ENCODE assay signal across 1 cellular context in the genomic region with DNA sequence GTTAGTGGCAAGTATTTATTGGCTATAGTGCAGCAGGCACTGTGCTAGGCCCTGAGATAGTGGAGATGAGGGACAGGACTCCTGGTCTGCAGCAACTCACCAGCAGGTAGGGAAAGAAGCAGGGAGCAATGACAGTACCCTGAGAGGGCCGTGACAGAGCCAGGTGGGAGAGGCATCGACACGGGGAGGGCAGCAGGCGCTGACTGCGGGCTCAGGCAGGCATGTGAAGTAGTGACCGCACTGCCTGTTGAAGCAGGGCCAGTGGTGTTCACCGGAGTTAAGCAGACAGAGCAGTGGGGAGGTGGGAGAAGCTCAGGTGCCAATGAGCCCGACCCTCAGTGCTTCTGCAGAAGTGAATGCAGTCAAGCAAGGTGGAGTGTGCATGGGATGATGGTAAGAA.
TF ChIP-seq lines count a peak whose summit lies in the region.

No MANE protein-coding gene starts in this region.

TF ChIP-seq in GM23338, 12 proteins besides CTCF, POLR2A, EP300 and RAD21 (continued from another document):
- no peak for TF ChIP-seq REST (IDR thresholded peaks at IDR 0.05; ENCODE audit: unreplicated experiment)
- no peak for TF ChIP-seq STAT1 (IDR thresholded peaks at IDR 0.05; ENCODE audit: unreplicated experiment)
- TF ChIP-seq, protein P1, sequence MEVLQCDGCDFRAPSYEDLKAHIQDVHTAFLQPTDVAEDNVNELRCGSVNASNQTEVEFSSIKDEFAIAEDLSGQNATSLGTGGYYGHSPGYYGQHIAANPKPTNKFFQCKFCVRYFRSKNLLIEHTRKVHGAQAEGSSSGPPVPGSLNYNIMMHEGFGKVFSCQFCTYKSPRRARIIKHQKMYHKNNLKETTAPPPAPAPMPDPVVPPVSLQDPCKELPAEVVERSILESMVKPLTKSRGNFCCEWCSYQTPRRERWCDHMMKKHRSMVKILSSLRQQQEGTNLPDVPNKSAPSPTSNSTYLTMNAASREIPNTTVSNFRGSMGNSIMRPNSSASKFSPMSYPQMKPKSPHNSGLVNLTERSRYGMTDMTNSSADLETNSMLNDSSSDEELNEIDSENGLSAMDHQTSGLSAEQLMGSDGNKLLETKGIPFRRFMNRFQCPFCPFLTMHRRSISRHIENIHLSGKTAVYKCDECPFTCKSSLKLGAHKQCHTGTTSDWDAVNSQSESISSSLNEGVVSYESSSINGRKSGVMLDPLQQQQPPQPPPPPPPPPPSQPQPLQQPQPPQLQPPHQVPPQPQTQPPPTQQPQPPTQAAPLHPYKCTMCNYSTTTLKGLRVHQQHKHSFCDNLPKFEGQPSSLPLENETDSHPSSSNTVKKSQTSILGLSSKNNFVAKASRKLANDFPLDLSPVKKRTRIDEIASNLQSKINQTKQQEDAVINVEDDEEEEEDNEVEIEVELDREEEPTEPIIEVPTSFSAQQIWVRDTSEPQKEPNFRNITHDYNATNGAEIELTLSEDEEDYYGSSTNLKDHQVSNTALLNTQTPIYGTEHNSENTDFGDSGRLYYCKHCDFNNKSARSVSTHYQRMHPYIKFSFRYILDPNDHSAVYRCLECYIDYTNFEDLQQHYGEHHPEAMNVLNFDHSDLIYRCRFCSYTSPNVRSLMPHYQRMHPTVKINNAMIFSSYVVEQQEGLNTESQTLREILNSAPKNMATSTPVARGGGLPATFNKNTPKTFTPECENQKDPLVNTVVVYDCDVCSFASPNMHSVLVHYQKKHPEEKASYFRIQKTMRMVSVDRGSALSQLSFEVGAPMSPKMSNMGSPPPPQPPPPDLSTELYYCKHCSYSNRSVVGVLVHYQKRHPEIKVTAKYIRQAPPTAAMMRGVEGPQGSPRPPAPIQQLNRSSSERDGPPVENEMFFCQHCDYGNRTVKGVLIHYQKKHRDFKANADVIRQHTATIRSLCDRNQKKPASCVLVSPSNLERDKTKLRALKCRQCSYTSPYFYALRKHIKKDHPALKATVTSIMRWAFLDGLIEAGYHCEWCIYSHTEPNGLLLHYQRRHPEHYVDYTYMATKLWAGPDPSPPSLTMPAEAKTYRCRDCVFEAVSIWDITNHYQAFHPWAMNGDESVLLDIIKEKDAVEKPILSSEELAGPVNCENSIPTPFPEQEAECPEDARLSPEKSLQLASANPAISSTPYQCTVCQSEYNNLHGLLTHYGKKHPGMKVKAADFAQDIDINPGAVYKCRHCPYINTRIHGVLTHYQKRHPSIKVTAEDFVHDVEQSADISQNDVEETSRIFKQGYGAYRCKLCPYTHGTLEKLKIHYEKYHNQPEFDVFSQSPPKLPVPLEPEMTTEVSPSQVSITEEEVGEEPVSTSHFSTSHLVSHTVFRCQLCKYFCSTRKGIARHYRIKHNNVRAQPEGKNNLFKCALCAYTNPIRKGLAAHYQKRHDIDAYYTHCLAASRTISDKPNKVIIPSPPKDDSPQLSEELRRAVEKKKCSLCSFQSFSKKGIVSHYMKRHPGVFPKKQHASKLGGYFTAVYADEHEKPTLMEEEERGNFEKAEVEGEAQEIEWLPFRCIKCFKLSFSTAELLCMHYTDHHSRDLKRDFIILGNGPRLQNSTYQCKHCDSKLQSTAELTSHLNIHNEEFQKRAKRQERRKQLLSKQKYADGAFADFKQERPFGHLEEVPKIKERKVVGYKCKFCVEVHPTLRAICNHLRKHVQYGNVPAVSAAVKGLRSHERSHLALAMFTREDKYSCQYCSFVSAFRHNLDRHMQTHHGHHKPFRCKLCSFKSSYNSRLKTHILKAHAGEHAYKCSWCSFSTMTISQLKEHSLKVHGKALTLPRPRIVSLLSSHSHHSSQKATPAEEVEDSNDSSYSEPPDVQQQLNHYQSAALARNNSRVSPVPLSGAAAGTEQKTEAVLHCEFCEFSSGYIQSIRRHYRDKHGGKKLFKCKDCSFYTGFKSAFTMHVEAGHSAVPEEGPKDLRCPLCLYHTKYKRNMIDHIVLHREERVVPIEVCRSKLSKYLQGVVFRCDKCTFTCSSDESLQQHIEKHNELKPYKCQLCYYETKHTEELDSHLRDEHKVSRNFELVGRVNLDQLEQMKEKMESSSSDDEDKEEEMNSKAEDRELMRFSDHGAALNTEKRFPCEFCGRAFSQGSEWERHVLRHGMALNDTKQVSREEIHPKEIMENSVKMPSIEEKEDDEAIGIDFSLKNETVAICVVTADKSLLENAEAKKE (CRISPR knock-in tag; IDR thresholded peaks at IDR 0.05) = no peak
